Comparison of ENCODE assay signal across 8 cellular contexts in genomic region chr19:49497790-49498106, GRCh38. TPM values are rescaled to one million over a fixed set of nuclear protein-coding genes. Genes with fewer than 3 reads are reported as not detected.
DNase-seq lines count a peak whose midpoint lies in the region; ATAC-seq and TF ChIP-seq lines count a peak whose summit lies in the region.

No MANE protein-coding gene starts in this region.

- peak overlapping the region; percentile 98 for H3K4me2 ChIP-seq in Karpas-422 (ENCODE audit: low read depth, low read length, poor library complexity, severe bottlenecking)

- no peak overlapping the region for H2AFZ ChIP-seq in Karpas-422 (ENCODE audit: low read length)

- H3K9me3 ChIP-seq in Karpas-422 (ENCODE audit: low read length) (no peaks in the 10 kb centered on the region), breast epithelium (no peaks in the 10 kb centered on the region)

- peaks cover 0 to 2% (median 0%) of the 10 kb centered on the region in 9 donors for H3K9me3 Mint-ChIP-seq in naive thymus-derived CD8-positive, alpha-beta T cell

- no peak overlapping the region for H3K27ac ChIP-seq in Karpas-422 (ENCODE audit: low read length)
- peak overlapping the region; percentile 95 to 97 for H3K27ac ChIP-seq in breast epithelium

- H3K36me3 ChIP-seq in Karpas-422 (ENCODE audit: insufficient read depth, low read length) (peaks cover 30% of the 10 kb centered on the region), breast epithelium (no peaks in the 10 kb centered on the region)

- DNase-seq in AG09309 (ENCODE audit: low read depth) (no peak), Karpas-422 (no peak), breast epithelium (ENCODE audit: low spot score in 2 of 2) (no peak), DMS114 treated with DMSO at 0.1 percent for 48 hours (lab: John Stamatoyannopoulos, UW; ENCODE audit: unreplicated experiment) (no peak), NCI-H446 treated with DMSO at 0.1 percent for 48 hours (lab: John Stamatoyannopoulos, UW) (no peak), GM19240 (ENCODE audit: insufficient read length, low spot score) (no peak)
- no peak for DNase-seq in naive thymus-derived CD8-positive, alpha-beta T cell

- POLR2A ChIA-PET in naive thymus-derived CD8-positive, alpha-beta T cell (lab: Charles Lee), result interaction anchor here (2.8 to 4.2 kb wide), 2 partner anchors 167 to 179 kb away, joined by 19 to 24 read pairs; partner anchors contain the start of genes BCL2L12, IRF3 and PRMT1

- TF ChIP-seq POLR2A in breast epithelium (IDR thresholded peaks at IDR 0.05), result no peak

- H3K27me3 Mint-ChIP-seq in naive thymus-derived CD8-positive, alpha-beta T cell, result peaks cover 0 to 2% (median 0%) of the 10 kb centered on the region in 5 donors

- peaks cover 17% of the 10 kb centered on the region for H3K79me2 ChIP-seq in Karpas-422 (ENCODE audit: low read length)

- ATAC-seq in naive thymus-derived CD8-positive, alpha-beta T cell, result no peak
- ATAC-seq in HG02938 (IDR thresholded peaks at IDR 0.05; ENCODE audit: unreplicated experiment), result no peak

- H3K4me3 Mint-ChIP-seq in naive thymus-derived CD8-positive, alpha-beta T cell, result peak overlapping the region; percentile 96 to 100 (median 100)

- intact Hi-C loops in breast epithelium (cut with DNase I; ENCODE audit: low total_unique reads), result loop anchor here (10.0 kb wide), 1 partner anchor 167 kb away; the partner anchor contains the start of genes BCL2L12 and IRF3

- peak overlapping the region; percentile 96 to 100 (median 99) for H3K27ac Mint-ChIP-seq in naive thymus-derived CD8-positive, alpha-beta T cell

- peaks cover 29% of the 10 kb centered on the region for H4K20me1 ChIP-seq in Karpas-422 (ENCODE audit: insufficient read depth, low read depth, low read length)

- H3K4me1 Mint-ChIP-seq in naive thymus-derived CD8-positive, alpha-beta T cell, result peaks cover 19 to 79% (median 67%) of the 10 kb centered on the region in 4 donors

- no peaks in the 10 kb centered on the region for H3K9me2 ChIP-seq in Karpas-422 (replicated peaks; ENCODE audit: insufficient read depth, low read length)

- H3K4me1 ChIP-seq in Karpas-422 (ENCODE audit: low read length), result peaks cover 51% of the 10 kb centered on the region
- peaks cover 3 to 14% of the 10 kb centered on the region in 2 donors for H3K4me1 ChIP-seq in breast epithelium

- TF ChIP-seq CTCF in AG09309 (IDR thresholded peaks at IDR 0.05; ENCODE audit: control insufficient read depth, insufficient read depth, low read depth, low read length, missing control alignments), result no peak
- no peak for TF ChIP-seq CTCF in breast epithelium (IDR thresholded peaks at IDR 0.05)

- no peaks in the 10 kb centered on the region for H3K27me3 ChIP-seq in Karpas-422 (ENCODE audit: low read length)
- no peaks in the 10 kb centered on the region for H3K27me3 ChIP-seq in breast epithelium

- peaks cover 17 to 45% (median 33%) of the 10 kb centered on the region in 3 donors for H3K36me3 Mint-ChIP-seq in naive thymus-derived CD8-positive, alpha-beta T cell

- peak overlapping the region; percentile 98 for H3K9ac ChIP-seq in Karpas-422 (ENCODE audit: low read length)

- H3K4me3 ChIP-seq in AG09309 (ENCODE audit: control insufficient read depth, low read depth, low read length), result peak overlapping the region; percentile 65
- peak overlapping the region; percentile 95 for H3K4me3 ChIP-seq in Karpas-422 (ENCODE audit: low read length)
- peak overlapping the region in 2 of 3 donors; percentile 66 to 73 for H3K4me3 ChIP-seq in breast epithelium

RNA-seq across cellular contexts. Expression of gene RPS11, which starts 1.5 kb away (rescaled TPM):
- total RNA-seq in Karpas-422 (2014; rRNA removed; shearing (Covaris generic); ENCODE audit: low replicate concordance), result 6,857 and 9,247 TPM in 2 replicates
- 1,000 to 10,000 TPM; 5,709 to 7,550 (median 5,876) TPM for total RNA-seq in breast epithelium
- total RNA-seq in naive thymus-derived CD8-positive, alpha-beta T cell, result 1,000 to 10,000 TPM; 3,084 to 3,152 TPM
- 1,000 to 10,000 TPM; 2,379 to 2,818 (median 2,600) TPM for polyA plus RNA-seq in naive thymus-derived CD8-positive, alpha-beta T cell

RNA-seq across cellular contexts. Expression of gene RPL13A, which starts 10.3 kb away (rescaled TPM):
- total RNA-seq in Karpas-422 (2014; rRNA removed; shearing (Covaris generic); ENCODE audit: low replicate concordance), result 6,359 and 8,659 TPM in 2 replicates
- 1,000 to 10,000 TPM; 3,591 to 5,468 (median 4,346) TPM for total RNA-seq in breast epithelium
- 1,000 to 10,000 TPM; 5,160 to 5,167 TPM for total RNA-seq in naive thymus-derived CD8-positive, alpha-beta T cell
- polyA plus RNA-seq in naive thymus-derived CD8-positive, alpha-beta T cell, result 1,000 to 10,000 TPM; 3,162 to 3,664 (median 3,630) TPM

RNA-seq across cellular contexts. Expression of gene FCGRT, which starts 14.7 kb away (rescaled TPM):
- 1.8 and 3.5 TPM in 2 replicates for total RNA-seq in Karpas-422 (2014; rRNA removed; shearing (Covaris generic); ENCODE audit: low replicate concordance)
- 100 to 1,000 TPM; 164 to 389 (median 199) TPM for total RNA-seq in breast epithelium
- 10 to 100 TPM; 24.3 to 26.0 TPM for total RNA-seq in naive thymus-derived CD8-positive, alpha-beta T cell
- 10 to 100 TPM; 50.3 to 62.9 (median 61.5) TPM for polyA plus RNA-seq in naive thymus-derived CD8-positive, alpha-beta T cell

RNA-seq across cellular contexts. Expression of gene FLT3LG, which starts 23.7 kb away (rescaled TPM):
- total RNA-seq in Karpas-422 (2014; rRNA removed; shearing (Covaris generic); ENCODE audit: low replicate concordance), result 18.8 and 19.3 TPM in 2 replicates
- 1 to 10 TPM; 4.3 to 7.0 (median 4.6) TPM for total RNA-seq in breast epithelium
- total RNA-seq in naive thymus-derived CD8-positive, alpha-beta T cell, result 100 to 1,000 TPM; 106 to 112 TPM
- 100 to 1,000 TPM; 108 to 205 (median 166) TPM for polyA plus RNA-seq in naive thymus-derived CD8-positive, alpha-beta T cell

RNA-seq across cellular contexts. Expression of gene RCN3, which starts 30.1 kb away (rescaled TPM):
- total RNA-seq in Karpas-422 (2014; rRNA removed; shearing (Covaris generic); ENCODE audit: low replicate concordance), result 0.22 TPM in 1 of 2 replicates, not detected in the other
- 10 to 100 TPM; 17.3 to 40.2 (median 34.7) TPM for total RNA-seq in breast epithelium
- 1 to 10 TPM; 1.6 to 3.6 TPM for total RNA-seq in naive thymus-derived CD8-positive, alpha-beta T cell
- polyA plus RNA-seq in naive thymus-derived CD8-positive, alpha-beta T cell, result 1 to 10 TPM; 1.5 to 4.5 (median 2.8) TPM

Comparison
In these comparisons a context has a peak if more than half of its experiments do, and no peak if none do; other contexts are left out.
1. RNA of gene FCGRT, which starts 14.7 kb away (total RNA-seq): 164 to 389 TPM in breast epithelium; 24.3 to 26.0 TPM in naive thymus-derived CD8-positive, alpha-beta T cell and 1.8 to 3.5 TPM in Karpas-422; every median in the first group is over 4 times any median in the second.
2. Peak in every context shown above with its lines, with median percentiles within 50 percentile points of each other: H3K4me3 ChIP-seq.